Comparison of ENCODE assay signal across 17 cellular contexts in the genomic region with DNA sequence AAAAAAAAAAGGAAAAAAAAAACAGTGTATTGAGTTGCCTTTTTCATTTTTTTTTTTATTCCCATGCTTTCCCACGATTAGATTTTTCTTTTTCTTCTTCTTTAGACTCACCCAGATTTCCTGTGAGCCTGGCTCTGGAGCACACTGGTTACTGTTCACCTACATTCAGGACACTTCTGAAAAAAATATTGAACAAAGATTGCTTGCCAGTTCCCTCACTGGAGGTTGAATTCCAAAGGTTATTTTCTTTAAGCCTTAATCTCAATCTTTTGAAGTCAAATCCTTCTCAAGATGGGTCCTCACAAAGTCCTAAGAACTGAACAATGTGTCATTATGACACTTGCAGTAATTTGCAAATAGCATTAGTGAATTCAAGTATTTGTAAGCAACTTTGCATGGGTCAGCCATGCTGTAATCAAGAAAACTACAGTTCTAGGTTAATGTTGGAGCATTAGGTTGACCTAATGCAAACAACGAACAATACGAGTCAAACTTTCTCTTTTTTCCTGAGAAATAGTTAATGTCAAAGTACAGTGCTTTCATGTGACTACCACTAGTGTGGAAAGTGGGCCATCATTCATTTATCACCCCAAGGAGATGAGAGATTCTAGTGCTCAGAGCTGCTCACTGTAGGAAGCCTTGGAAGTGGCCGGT. TPM values are rescaled to one million over a fixed set of nuclear protein-coding genes. Genes with fewer than 3 reads are reported as not detected.
DNase-seq lines count a peak whose midpoint lies in the region; ATAC-seq, FAIRE-seq and TF ChIP-seq lines count a peak whose summit lies in the region.
"Had no signal": no experiment of that assay in that cellular context is flagged by ENCODE, and none has a peak within 500 bp of the region (broad histone marks: within the 10 kb centered on the region; RNA-seq: fewer than 3 reads in every experiment).

No MANE protein-coding gene starts in this region.

- ATAC-seq in K562 (peak; percentile 35; the same call in 1 of the 3 replicates), left lobe of liver (peak; percentile 88)
- ATAC-seq: GM12878 had no signal

- peaks cover 21% of the 10 kb centered on the region for H3K4me1 Mint-ChIP-seq in activated naive CD4-positive, alpha-beta T cell treated with anti-CD3 and anti-CD28 coated beads, Interleukin-2, amount 50 U/mL, for 24 hours
- H3K4me1 Mint-ChIP-seq in activated naive CD4-positive, alpha-beta T cell treated with anti-CD3 and anti-CD28 coated beads for 36 hours (ENCODE audit: low read depth) = peaks cover 18% of the 10 kb centered on the region

- H3K9ac ChIP-seq in K562 (ENCODE audit: insufficient read depth in 1 of 2, low read depth in 2 of 2, low read length in 2 of 2) (no peak overlapping the region), mesendoderm (ENCODE audit: low read length) (no peak overlapping the region)

- H2AK5ac ChIP-seq in mesendoderm (ENCODE audit: low read length) = no peak overlapping the region

- in situ Hi-C loops in K562 (cut with MboI) = no loop called here

- no peak for DNase-seq in activated naive CD4-positive, alpha-beta T cell treated with anti-CD3 and anti-CD28 coated beads for 36 hours
- DNase-seq in K562 (ENCODE audit: extremely low read depth in 1 of 4, low spot score in 3 of 4) (no peak), left lobe of liver (ENCODE audit: low spot score) (no peak), mesendoderm (no peak), anterior cingulate cortex (lab: John Stamatoyannopoulos, UW) (no peak), middle frontal gyrus (ENCODE audit: extremely low spot score, low spot score) (no peak), NCI-H2029 (lab: John Stamatoyannopoulos, UW) (no peak)
- DNase-seq: ACHN; Calu3; CD4-positive, alpha-beta memory T cell; DND-41; EL; GOT3; H7 had no signal

- H2BK120ac ChIP-seq in mesendoderm (ENCODE audit: low read depth, low read length) = no peak overlapping the region

- H3K56ac ChIP-seq in mesendoderm (ENCODE audit: low read length) = no peak overlapping the region

- H3K4ac ChIP-seq in mesendoderm (ENCODE audit: low read depth, low read length) = no peak overlapping the region

- H3K27ac ChIP-seq in K562 (ENCODE audit: extremely low read depth, low read depth, low read length) (no peak overlapping the region), mesendoderm (ENCODE audit: low read depth, low read length) (peak overlapping the region; percentile 31)
- H3K27ac ChIP-seq: C4-2B had no signal

- no peak overlapping the region for H3K23ac ChIP-seq in mesendoderm (ENCODE audit: low read length)

- H3K36me3 ChIP-seq in K562 (ENCODE audit: control insufficient read depth, insufficient read depth, low read length) (no peaks in the 10 kb centered on the region), mesendoderm (ENCODE audit: control insufficient read depth, insufficient read depth, low read length) (no peaks in the 10 kb centered on the region)

- peak overlapping the region; percentile 61 for H3K27ac Mint-ChIP-seq in activated naive CD4-positive, alpha-beta T cell treated with anti-CD3 and anti-CD28 coated beads, Interleukin-2, amount 50 U/mL, for 24 hours
- H3K27ac Mint-ChIP-seq in activated naive CD4-positive, alpha-beta T cell treated with anti-CD3 and anti-CD28 coated beads for 36 hours = no peak overlapping the region

- H3K27me3 ChIP-seq in K562 (ENCODE audit: control insufficient read depth in 2 of 2, insufficient read depth in 2 of 2, low read length in 2 of 2) (peaks cover 0 to 5% of the 10 kb centered on the region in 2 experiments; a peak in 2 of 5 replicates), mesendoderm (ENCODE audit: insufficient read depth, low read length, poor library complexity) (no peaks in the 10 kb centered on the region)

- POLR2A ChIA-PET in K562 (lab: Yijun Ruan, JAX) = no interaction called here

- peaks cover 1% of the 10 kb centered on the region for H3K36me3 Mint-ChIP-seq in activated naive CD4-positive, alpha-beta T cell treated with anti-CD3 and anti-CD28 coated beads, Interleukin-2, amount 50 U/mL, for 24 hours
- peaks cover 3% of the 10 kb centered on the region for H3K36me3 Mint-ChIP-seq in activated naive CD4-positive, alpha-beta T cell treated with anti-CD3 and anti-CD28 coated beads for 36 hours (ENCODE audit: low read depth)

- no peaks in the 10 kb centered on the region for H3K79me1 ChIP-seq in mesendoderm (ENCODE audit: low read length)

- H4K5ac ChIP-seq in mesendoderm (ENCODE audit: low read length) = no peak overlapping the region

- 10% methylated on average over 4 of the region's 4 CpGs for WGBS in K562 (ENCODE audit: insufficient coverage, low coverage, missing lambda C conversion rate)
- WGBS in mesendoderm (ENCODE audit: extremely low coverage, insufficient coverage, low lambda C conversion rate) = no CpG with 5 or more reads among the region's 4 CpGs

- no peak for TF ChIP-seq EP300 in K562 (IDR thresholded peaks at IDR 0.05; ENCODE audit: low read length)

- H3K79me2 ChIP-seq in K562 (ENCODE audit: control insufficient read depth, insufficient read depth, low read length) (no peaks in the 10 kb centered on the region), mesendoderm (ENCODE audit: control insufficient read depth, insufficient read depth, low read length) (no peaks in the 10 kb centered on the region)

- H4K8ac ChIP-seq in mesendoderm (ENCODE audit: low read depth, low read length) = no peak overlapping the region

- H3K9me3 Mint-ChIP-seq in activated naive CD4-positive, alpha-beta T cell treated with anti-CD3 and anti-CD28 coated beads, Interleukin-2, amount 50 U/mL, for 24 hours = no peaks in the 10 kb centered on the region
- peaks cover 5% of the 10 kb centered on the region for H3K9me3 Mint-ChIP-seq in activated naive CD4-positive, alpha-beta T cell treated with anti-CD3 and anti-CD28 coated beads for 36 hours

- intact Hi-C loops in activated naive CD4-positive, alpha-beta T cell treated with anti-CD3 and anti-CD28 coated beads for 36 hours (cut with micrococcal nuclease) = no loop called here
- intact Hi-C loops in K562 (cut with micrococcal nuclease) = no loop called here

- H3K4me2 ChIP-seq in K562 (ENCODE audit: insufficient read depth, low read length) = no peak overlapping the region
- no peak overlapping the region for H3K4me2 ChIP-seq in mesendoderm (ENCODE audit: low read length)

- H3K9me3 ChIP-seq in K562 (replicated peaks; ENCODE audit: control insufficient read depth, insufficient read depth, low read depth, low read length) = no peaks in the 10 kb centered on the region

- no TSS peak for BruUV-seq in K562 (replicated peaks; lab: Mats Ljungman, UMichigan)

- no peak for TF ChIP-seq POLR2A in K562 (conservative IDR thresholded peaks at IDR 0.05)

- H3K9me1 ChIP-seq in K562 (ENCODE audit: control insufficient read depth, insufficient read depth, low read length) = no peaks in the 10 kb centered on the region

- no peak overlapping the region for H2AFZ ChIP-seq in K562 (ENCODE audit: low read depth, low read length)

- no peak overlapping the region for H3K18ac ChIP-seq in mesendoderm (ENCODE audit: low read length)

- H3K4me1 ChIP-seq in K562 (replicated peaks in 1 of 2; ENCODE audit: control insufficient read depth in 2 of 2, insufficient read depth in 2 of 2, low read length in 2 of 2) (peaks cover 0 to 7% of the 10 kb centered on the region in 2 experiments; a peak in 2 of 5 replicates), mesendoderm (ENCODE audit: control insufficient read depth, low read depth, low read length) (no peaks in the 10 kb centered on the region)

- H3K4me3 ChIP-seq in K562 = no peak overlapping the region
- H3K4me3 ChIP-seq in mesendoderm (ENCODE audit: low read length) = no peak overlapping the region
- H3K4me3 ChIP-seq: GM12878 had no signal

- CTCF ChIA-PET in activated naive CD4-positive, alpha-beta T cell treated with anti-CD3 and anti-CD28 coated beads for 36 hours (lab: Charles Lee) = no interaction called here
- CTCF ChIA-PET in K562 (lab: Yijun Ruan, JAX; ENCODE audit: low intra/inter-chr PET ratio) = no interaction called here

- H3K4me3 Mint-ChIP-seq in activated naive CD4-positive, alpha-beta T cell treated with anti-CD3 and anti-CD28 coated beads, Interleukin-2, amount 50 U/mL, for 24 hours = no peak overlapping the region
- no peak overlapping the region for H3K4me3 Mint-ChIP-seq in activated naive CD4-positive, alpha-beta T cell treated with anti-CD3 and anti-CD28 coated beads for 36 hours
- H3K4me3 Mint-ChIP-seq: CD4-positive, alpha-beta memory T cell had no signal

- no peak for TF ChIP-seq RAD21 in K562 (CRISPR knock-in tag; conservative IDR thresholded peaks at IDR 0.05 in 1 of 2, IDR thresholded peaks at IDR 0.05 in 1 of 2)

- H4K20me1 ChIP-seq in K562 (replicated peaks; ENCODE audit: control insufficient read depth, insufficient read depth, low read length) = no peaks in the 10 kb centered on the region

- no peak overlapping the region for H2BK15ac ChIP-seq in mesendoderm (replicated peaks; ENCODE audit: low read depth)

- TF ChIP-seq CTCF in K562 (IDR thresholded peaks at IDR 0.05 in 2 of 3, conservative IDR thresholded peaks at IDR 0.05 in 1 of 3; ENCODE audit: insufficient read depth in 2 of 3, low read depth in 1 of 3, low read length in 3 of 3) = no peak

- FAIRE-seq in K562 (lab: Jason Lieb, UNC) = peak; percentile 67
- FAIRE-seq: GM12878 had no signal

- H3K27me3 Mint-ChIP-seq in activated naive CD4-positive, alpha-beta T cell treated with anti-CD3 and anti-CD28 coated beads, Interleukin-2, amount 50 U/mL, for 24 hours = no peaks in the 10 kb centered on the region
- no peaks in the 10 kb centered on the region for H3K27me3 Mint-ChIP-seq in activated naive CD4-positive, alpha-beta T cell treated with anti-CD3 and anti-CD28 coated beads for 36 hours (ENCODE audit: low read depth)
- H3K27me3 Mint-ChIP-seq: CD4-positive, alpha-beta memory T cell had no signal

- H2BK5ac ChIP-seq in mesendoderm (ENCODE audit: low read length) = no peak overlapping the region

RNA-seq across cellular contexts. Expression of gene DUSP6, which starts 49.3 kb away (rescaled TPM):
- total RNA-seq in activated naive CD4-positive, alpha-beta T cell treated with anti-CD3 and anti-CD28 coated beads for 36 hours = 10 to 100 TPM; 24.8 to 26.1 TPM
- total RNA-seq in K562 (2011; cell fraction: chromatin; rRNA removed; ENCODE audit: low replicate concordance) = 0.19 and 0.26 TPM in 2 replicates
- not detected in 2 replicates for total RNA-seq in K562 (2011; cell fraction: nucleolus; rRNA removed)
- 0.23 TPM in 1 of 2 replicates, not detected in the other for total RNA-seq in K562 (2011; cell fraction: nucleoplasm; rRNA removed)
- total RNA-seq in K562 (2014; rRNA removed) = 0.12 TPM in 1 of 2 replicates, not detected in the other
- total RNA-seq in K562 (2014; rRNA removed; fragmentation: Illumina TruSeq; extraction: Trizol) = 0.06 TPM in 1 of 2 replicates, not detected in the other
- total RNA-seq in K562 (2015; rRNA removed; fragmentation: Illumina TruSeq; extraction: Trizol) = 0.08 and 0.14 TPM in 2 replicates
- total RNA-seq in K562 (2021) = 0.47 and 0.60 TPM in 2 replicates
- 0.08 and 0.20 TPM in 2 replicates for polyA plus RNA-seq in K562 (2011; rRNA removed)
- polyA plus RNA-seq in K562 (2011; cell fraction: cytosol; rRNA removed) = 0.06 and 0.24 TPM in 2 replicates
- polyA plus RNA-seq in K562 (2011; cell fraction: nucleus; rRNA removed) = 0.57 and 0.65 TPM in 2 replicates
- 0.07 and 0.14 TPM in 2 replicates for polyA plus RNA-seq in K562 (2012)
- polyA plus RNA-seq in K562 (2014; fragmentation: Illumina TruSeq; extraction: Trizol) = 0.12 and 0.40 TPM in 2 replicates
- under 1 TPM; 0.04 TPM for polyA plus RNA-seq in K562 (2014; fragmentation: Nextera tagmentation; extraction: Ambion mirVana)
- 0.03 and 0.04 TPM in 2 replicates for polyA plus RNA-seq in K562 (2014; rRNA removed)
- 0.18 TPM in 1 of 2 replicates, not detected in the other for polyA minus RNA-seq in K562 (2011; rRNA and poly(A)+ RNA removed)
- not detected in 2 replicates for polyA minus RNA-seq in K562 (2011; cell fraction: cytosol; rRNA and poly(A)+ RNA removed)
- polyA minus RNA-seq in K562 (2011; cell fraction: nucleus; rRNA and poly(A)+ RNA removed) = 0.13 and 0.44 TPM in 2 replicates
- 31.5 TPM for total RNA-seq in left lobe of liver
- polyA plus RNA-seq in mesendoderm (2013, experiment 1 of 2) = 30.5 TPM
- 30.1 TPM for polyA plus RNA-seq in mesendoderm (2013, experiment 2 of 2)

Comparison
In these comparisons a context has a peak if more than half of its experiments do, and no peak if none do; other contexts are left out.
1. RNA of gene DUSP6, which starts 49.3 kb away (total RNA-seq): 31.5 TPM in left lobe of liver (single experiment) and 24.8 to 26.1 TPM in activated naive CD4-positive, alpha-beta T cell treated with anti-CD3 and anti-CD28 coated beads for 36 hours; 0.06 to 0.60 TPM in K562; every median in the first group is over 10 times any median in the second.